21 cellular contexts compared by ENCODE assay signal in genomic region chr5:24161559-24161958, GRCh38.
DNase-seq lines count a peak whose midpoint lies in the region; ATAC-seq, FAIRE-seq and TF ChIP-seq lines count a peak whose summit lies in the region.
"Had no signal": no experiment of that assay in that cellular context is flagged by ENCODE, and none has a peak within 500 bp of the region (broad histone marks: within the 10 kb centered on the region; RNA-seq: fewer than 3 reads in every experiment).

No MANE protein-coding gene starts in this region.

- no peaks in the 10 kb centered on the region for H4K20me1 ChIP-seq in smooth muscle cell (ENCODE audit: low read depth)

- no peak overlapping the region for H2AFZ ChIP-seq in smooth muscle cell (ENCODE audit: low read depth)
- H2AFZ ChIP-seq: GM23338 had no signal

- no peak overlapping the region for H3K9ac ChIP-seq in smooth muscle cell (ENCODE audit: low read depth)

- no peaks in the 10 kb centered on the region for H3K9me3 ChIP-seq in smooth muscle cell (replicated peaks; ENCODE audit: low read depth)

- TF ChIP-seq CTCF in epithelial cell of proximal tubule (conservative IDR thresholded peaks at IDR 0.05; ENCODE audit: low read depth, low read length) = no peak
- no peak for TF ChIP-seq CTCF in smooth muscle cell (IDR thresholded peaks at IDR 0.05; ENCODE audit: borderline replicate concordance, insufficient read depth, poor library complexity, severe bottlenecking)
- TF ChIP-seq CTCF in dorsolateral prefrontal cortex (IDR thresholded peaks at IDR 0.05 in 54 of 56, conservative IDR thresholded peaks at IDR 0.05 in 2 of 56; ENCODE audit: low read depth in 1 of 56, partially characterized antibody in 56 of 56) = no peak

- H3K79me2 ChIP-seq in smooth muscle cell (ENCODE audit: low read depth) = no peaks in the 10 kb centered on the region

- H3K27ac Mint-ChIP-seq in activated T-helper 2 cell treated with anti-CD3 and anti-CD28 coated beads, Interferon-gamma antibody, Interleukin-2, Interleukin-4, amounts not matched to agents 10 μg/mL and 5 μg/mL and 100 μg/mL, durations not matched to agents 14 hours and 24 hours and 36 hours = no peak overlapping the region
- H3K27ac Mint-ChIP-seq: CD4-positive, alpha-beta memory T cell; GM23338 had no signal

- H3K4me3 Mint-ChIP-seq in activated T-helper 2 cell treated with anti-CD3 and anti-CD28 coated beads, Interferon-gamma antibody, Interleukin-2, Interleukin-4, amounts not matched to agents 10 μg/mL and 5 μg/mL and 100 μg/mL, durations not matched to agents 14 hours and 24 hours and 36 hours (ENCODE audit: low read depth) = no peak overlapping the region
- H3K4me3 Mint-ChIP-seq: CD4-positive, alpha-beta memory T cell; GM23338 had no signal

- no peaks in the 10 kb centered on the region for H3K4me1 Mint-ChIP-seq in activated T-helper 2 cell treated with anti-CD3 and anti-CD28 coated beads, Interferon-gamma antibody, Interleukin-2, Interleukin-4, amounts not matched to agents 10 μg/mL and 5 μg/mL and 100 μg/mL, durations not matched to agents 14 hours and 24 hours and 36 hours (ENCODE audit: low read depth)
- H3K4me1 Mint-ChIP-seq: CD4-positive, alpha-beta memory T cell; GM23338 had no signal

- 67% methylated on average over 2 of the region's 2 CpGs for WGBS in smooth muscle cell (ENCODE audit: low lambda C conversion rate)

- no peak for ATAC-seq in GM21737 (IDR thresholded peaks at IDR 0.05; ENCODE audit: unreplicated experiment)
- ATAC-seq: GM23338, HepG2 had no signal

- H3F3A ChIP-seq in smooth muscle cell (ENCODE audit: low read depth) = no peaks in the 10 kb centered on the region

- no peaks in the 10 kb centered on the region for H3K4me1 ChIP-seq in smooth muscle cell (ENCODE audit: low read depth)

- H3K27ac ChIP-seq in smooth muscle cell (ENCODE audit: low read depth) = peak overlapping the region; percentile 78
- no peak overlapping the region for H3K27ac ChIP-seq in dorsolateral prefrontal cortex

- peaks cover 48% of the 10 kb centered on the region for H3K9me3 Mint-ChIP-seq in activated T-helper 2 cell treated with anti-CD3 and anti-CD28 coated beads, Interferon-gamma antibody, Interleukin-2, Interleukin-4, amounts not matched to agents 10 μg/mL and 5 μg/mL and 100 μg/mL, durations not matched to agents 14 hours and 24 hours and 36 hours

- H3K36me3 ChIP-seq in smooth muscle cell (ENCODE audit: low read depth) = no peaks in the 10 kb centered on the region

- H3K4me3 ChIP-seq in epithelial cell of proximal tubule (ENCODE audit: low read depth, low read length) (no peak overlapping the region), smooth muscle cell (no peak overlapping the region), dorsolateral prefrontal cortex (no peak overlapping the region)
- H3K4me3 ChIP-seq: GM23338 had no signal

- H3K36me3 Mint-ChIP-seq in activated T-helper 2 cell treated with anti-CD3 and anti-CD28 coated beads, Interferon-gamma antibody, Interleukin-2, Interleukin-4, amounts not matched to agents 10 μg/mL and 5 μg/mL and 100 μg/mL, durations not matched to agents 14 hours and 24 hours and 36 hours (ENCODE audit: low read depth) = no peaks in the 10 kb centered on the region
- H3K36me3 Mint-ChIP-seq: CD4-positive, alpha-beta memory T cell had no signal

- no peak overlapping the region for H3K4me2 ChIP-seq in smooth muscle cell
- H3K4me2 ChIP-seq: GM23338 had no signal

- peak; percentile 65 for FAIRE-seq in RCC 7860 (lab: Jason Lieb, UNC)
- FAIRE-seq: GM12891, GM18507, HepG2 had no signal

- no peaks in the 10 kb centered on the region for H3K27me3 Mint-ChIP-seq in activated T-helper 2 cell treated with anti-CD3 and anti-CD28 coated beads, Interferon-gamma antibody, Interleukin-2, Interleukin-4, amounts not matched to agents 10 μg/mL and 5 μg/mL and 100 μg/mL, durations not matched to agents 14 hours and 24 hours and 36 hours (ENCODE audit: low read depth)
- H3K27me3 Mint-ChIP-seq: CD4-positive, alpha-beta memory T cell had no signal

- intact Hi-C loops in activated T-helper 2 cell treated with anti-CD3 and anti-CD28 coated beads, Interferon-gamma antibody, Interleukin-2, Interleukin-4, amounts not matched to agents 10 μg/mL and 5 μg/mL and 100 μg/mL, durations not matched to agents 14 hours and 24 hours and 36 hours (cut with micrococcal nuclease) = no loop called here
- intact Hi-C loops in dorsolateral prefrontal cortex (cut with DNase I) = no loop called here

- DNase-seq in HS-5 (ENCODE audit: low read depth) = peak; percentile 81
- DNase-seq in RCC 7860 (ENCODE audit: low spot score) = peak; percentile 79
- DNase-seq in epithelial cell of proximal tubule (ENCODE audit: low read depth) = peak; percentile 52
- no peak for DNase-seq in smooth muscle cell (lab: John Stamatoyannopoulos, UW; ENCODE audit: unreplicated experiment)
- no peak for DNase-seq in NCI-H526 (lab: John Stamatoyannopoulos, UW)
- no peak for DNase-seq in activated T-helper 2 cell treated with anti-CD3 and anti-CD28 coated beads, Interferon-gamma antibody, Interleukin-2, Interleukin-4, amounts not matched to agents 10 μg/mL and 5 μg/mL and 100 μg/mL, durations not matched to agents 14 hours and 24 hours and 36 hours (ENCODE audit: low spot score)
- DNase-seq in dorsolateral prefrontal cortex = no peak
- DNase-seq: CD4-positive, alpha-beta memory T cell; DND-41; GDM1; KG1; NCI-H1092 treated with DMSO at 0.1 percent for 48 hours; NCI-H2107; NCI-H2227 treated with DMSO at 0.1 percent for 48 hours; NCI-H526 treated with DMSO at 0.1 percent for 48 hours; SW 1271 had no signal

- H3K27me3 ChIP-seq in smooth muscle cell (ENCODE audit: low read depth) = no peaks in the 10 kb centered on the region
- H3K27me3 ChIP-seq in dorsolateral prefrontal cortex = no peaks in the 10 kb centered on the region

Comparison
In these comparisons a context has a peak if more than half of its experiments do, and no peak if none do; other contexts are left out.
1. DNase-seq: peak in HS-5 (single experiment), RCC 7860 (single experiment) and epithelial cell of proximal tubule (single experiment); none in smooth muscle cell (single experiment), NCI-H526 (0 of 2), activated T-helper 2 cell treated with anti-CD3 and anti-CD28 coated beads, Interferon-gamma antibody, Interleukin-2, Interleukin-4, amounts not matched to agents 10 μg/mL and 5 μg/mL and 100 μg/mL, durations not matched to agents 14 hours and 24 hours and 36 hours (single experiment) and dorsolateral prefrontal cortex (0 of 10).